Comparison of ENCODE assay signal across 22 cellular contexts in genomic region chr22:47193606-47194316, GRCh38.
DNase-seq lines count a peak whose midpoint lies in the region; ATAC-seq and TF ChIP-seq lines count a peak whose summit lies in the region.
"Had no signal": no experiment of that assay in that cellular context is flagged by ENCODE, and none has a peak within 500 bp of the region (broad histone marks: within the 10 kb centered on the region; RNA-seq: fewer than 3 reads in every experiment).

No MANE protein-coding gene starts in this region.

- no peak overlapping the region for H3K9ac ChIP-seq in OCI-LY1 (ENCODE audit: low read length)

- H3K9me3 Mint-ChIP-seq in activated CD4-positive, alpha-beta memory T cell treated with anti-CD3 and anti-CD28 coated beads, Interleukin-2, amount 10 ng/mL, durations not matched to agents 7 days and 5 days = no peaks in the 10 kb centered on the region
- H3K9me3 Mint-ChIP-seq in activated CD4-positive, alpha-beta memory T cell treated with anti-CD3 and anti-CD28 coated beads for 36 hours = no peaks in the 10 kb centered on the region
- H3K9me3 Mint-ChIP-seq in effector memory CD8-positive, alpha-beta T cell = no peaks in the 10 kb centered on the region
- H3K9me3 Mint-ChIP-seq: activated CD8-positive, alpha-beta T cell treated with anti-CD3 and anti-CD28 coated beads for 36 hours; activated naive CD4-positive, alpha-beta T cell treated with anti-CD3 and anti-CD28 coated beads for 36 hours; CD4-positive, CD25-positive, alpha-beta regulatory T cell had no signal

- H3K27ac Mint-ChIP-seq in activated CD4-positive, alpha-beta memory T cell treated with anti-CD3 and anti-CD28 coated beads, Interleukin-2, amount 10 ng/mL, durations not matched to agents 7 days and 5 days = no peak overlapping the region
- H3K27ac Mint-ChIP-seq in activated CD4-positive, alpha-beta memory T cell treated with anti-CD3 and anti-CD28 coated beads for 36 hours = no peak overlapping the region
- H3K27ac Mint-ChIP-seq in effector memory CD8-positive, alpha-beta T cell = no peak overlapping the region
- H3K27ac Mint-ChIP-seq: activated CD8-positive, alpha-beta T cell treated with anti-CD3 and anti-CD28 coated beads for 36 hours; activated naive CD4-positive, alpha-beta T cell treated with anti-CD3 and anti-CD28 coated beads for 36 hours; CD4-positive, CD25-positive, alpha-beta regulatory T cell; type B pancreatic cell had no signal

- intact Hi-C loops in activated CD4-positive, alpha-beta memory T cell treated with anti-CD3 and anti-CD28 coated beads for 36 hours (cut with micrococcal nuclease) = no loop called here
- intact Hi-C loops in testis (cut with DNase I; ENCODE audit: low total_unique reads) (no loop called here), left colon (cut with DNase I, micrococcal nuclease) (no loop called here)

- no peaks in the 10 kb centered on the region for H4K20me1 ChIP-seq in OCI-LY1 (ENCODE audit: insufficient read depth, low read length)

- no peaks in the 10 kb centered on the region for H3K9me2 ChIP-seq in OCI-LY1 (ENCODE audit: low read depth, low read length)

- POLR2A ChIA-PET in activated CD4-positive, alpha-beta memory T cell treated with anti-CD3 and anti-CD28 coated beads, Interleukin-2, amount 10 ng/mL, durations not matched to agents 7 days and 5 days (lab: Charles Lee) = no interaction called here
- POLR2A ChIA-PET in activated CD4-positive, alpha-beta memory T cell treated with anti-CD3 and anti-CD28 coated beads for 36 hours (lab: Charles Lee) = no interaction called here

- H3K9me3 ChIP-seq in OCI-LY1 (ENCODE audit: low read length) (no peaks in the 10 kb centered on the region), testis (no peaks in the 10 kb centered on the region)
- H3K9me3 ChIP-seq: adrenal gland, body of pancreas, neutrophil had no signal

- H3K4me2 ChIP-seq in OCI-LY1 (ENCODE audit: low read length) = peak overlapping the region; percentile 24; the same call in 1 of the 2 replicates

- peaks cover 13% of the 10 kb centered on the region; the same call in 1 of the 2 replicates for H3K27me3 ChIP-seq in OCI-LY1 (ENCODE audit: insufficient read depth, low read length)
- H3K27me3 ChIP-seq in testis = no peaks in the 10 kb centered on the region
- H3K27me3 ChIP-seq: body of pancreas, neutrophil had no signal

- H3K4me3 ChIP-seq in OCI-LY1 (ENCODE audit: low read depth, low read length, poor library complexity, severe bottlenecking) (no peak overlapping the region), testis (no peak overlapping the region)
- H3K4me3 ChIP-seq: adrenal gland, body of pancreas, SK-N-MC, skin epidermis had no signal

- no peaks in the 10 kb centered on the region for H3F3A ChIP-seq in OCI-LY1 (ENCODE audit: insufficient read depth, low read length)

- CTCF ChIA-PET in activated CD4-positive, alpha-beta memory T cell treated with anti-CD3 and anti-CD28 coated beads, Interleukin-2, amount 10 ng/mL, durations not matched to agents 7 days and 5 days (lab: Charles Lee) = no interaction called here
- CTCF ChIA-PET in activated CD4-positive, alpha-beta memory T cell treated with anti-CD3 and anti-CD28 coated beads for 36 hours (lab: Charles Lee) = no interaction called here

- no peaks in the 10 kb centered on the region for H3K36me3 Mint-ChIP-seq in activated CD4-positive, alpha-beta memory T cell treated with anti-CD3 and anti-CD28 coated beads, Interleukin-2, amount 10 ng/mL, durations not matched to agents 7 days and 5 days (ENCODE audit: low read depth)
- no peaks in the 10 kb centered on the region for H3K36me3 Mint-ChIP-seq in activated CD4-positive, alpha-beta memory T cell treated with anti-CD3 and anti-CD28 coated beads for 36 hours
- peaks cover 12% of the 10 kb centered on the region for H3K36me3 Mint-ChIP-seq in effector memory CD8-positive, alpha-beta T cell (ENCODE audit: insufficient read depth)
- H3K36me3 Mint-ChIP-seq: CD4-positive, CD25-positive, alpha-beta regulatory T cell had no signal

- H3K4me1 ChIP-seq in OCI-LY1 (ENCODE audit: insufficient read depth, low read length, severe bottlenecking) (peaks cover 8% of the 10 kb centered on the region), testis (peaks cover 4% of the 10 kb centered on the region)
- H3K4me1 ChIP-seq: adrenal gland, body of pancreas had no signal

- H3K27ac ChIP-seq in OCI-LY1 (ENCODE audit: low read depth, low read length, poor library complexity, severe bottlenecking) = no peak overlapping the region
- H3K27ac ChIP-seq in testis = no peak overlapping the region
- H3K27ac ChIP-seq: adrenal gland, body of pancreas, neutrophil, SK-N-MC, skin epidermis had no signal

- DNase-seq in activated CD4-positive, alpha-beta memory T cell treated with anti-CD3 and anti-CD28 coated beads, Interleukin-2, amount 10 ng/mL, durations not matched to agents 7 days and 5 days = peak; percentile 13
- no peak for DNase-seq in activated CD4-positive, alpha-beta memory T cell treated with anti-CD3 and anti-CD28 coated beads for 36 hours
- peak; percentile 81 for DNase-seq in mesenteric fat pad (ENCODE audit: low spot score)
- DNase-seq in testis = peak; percentile 12
- DNase-seq in effector memory CD8-positive, alpha-beta T cell = no peak
- no peak for DNase-seq in left colon
- DNase-seq in SIG-M5 (lab: John Stamatoyannopoulos, UW) = no peak
- DNase-seq: activated naive CD4-positive, alpha-beta T cell treated with anti-CD3 and anti-CD28 coated beads for 36 hours; CD4-positive, CD25-positive, alpha-beta regulatory T cell; effector CD8-positive, alpha-beta T cell; erythroblast; Kasumi-1; MV-4-11; NCI-H446 treated with DMSO at 0.1 percent for 48 hours had no signal

- H3K36me3 ChIP-seq in OCI-LY1 (ENCODE audit: insufficient read depth, low read length) = no peaks in the 10 kb centered on the region
- H3K36me3 ChIP-seq in testis (ENCODE audit: low read depth, missing control alignments) = no peaks in the 10 kb centered on the region
- H3K36me3 ChIP-seq: adrenal gland, neutrophil had no signal

- no peak for ATAC-seq in effector memory CD8-positive, alpha-beta T cell (replicated peaks)
- no peak for ATAC-seq in left colon
- ATAC-seq: body of pancreas had no signal

- TF ChIP-seq POLR2A in testis (IDR thresholded peaks at IDR 0.05) = no peak

- WGBS in testis, 2 donors = 74 to 81% methylated on average over 16 to 19 of the region's 19 CpGs

- H3K79me2 ChIP-seq in OCI-LY1 (ENCODE audit: insufficient read depth, low read length) = no peaks in the 10 kb centered on the region

- H3K27me3 Mint-ChIP-seq in activated CD4-positive, alpha-beta memory T cell treated with anti-CD3 and anti-CD28 coated beads, Interleukin-2, amount 10 ng/mL, durations not matched to agents 7 days and 5 days = no peaks in the 10 kb centered on the region
- H3K27me3 Mint-ChIP-seq in activated CD4-positive, alpha-beta memory T cell treated with anti-CD3 and anti-CD28 coated beads for 36 hours = no peaks in the 10 kb centered on the region
- no peaks in the 10 kb centered on the region for H3K27me3 Mint-ChIP-seq in effector memory CD8-positive, alpha-beta T cell
- H3K27me3 Mint-ChIP-seq: activated CD8-positive, alpha-beta T cell treated with anti-CD3 and anti-CD28 coated beads for 36 hours; CD4-positive, CD25-positive, alpha-beta regulatory T cell; type B pancreatic cell had no signal

- no peak overlapping the region for H2AFZ ChIP-seq in OCI-LY1 (ENCODE audit: low read length)

- H3K4me1 Mint-ChIP-seq in activated CD4-positive, alpha-beta memory T cell treated with anti-CD3 and anti-CD28 coated beads, Interleukin-2, amount 10 ng/mL, durations not matched to agents 7 days and 5 days = no peaks in the 10 kb centered on the region
- H3K4me1 Mint-ChIP-seq in activated CD4-positive, alpha-beta memory T cell treated with anti-CD3 and anti-CD28 coated beads for 36 hours (ENCODE audit: low read depth) = no peaks in the 10 kb centered on the region
- no peaks in the 10 kb centered on the region for H3K4me1 Mint-ChIP-seq in effector memory CD8-positive, alpha-beta T cell (ENCODE audit: low read depth in 2 of 2)
- H3K4me1 Mint-ChIP-seq: CD4-positive, CD25-positive, alpha-beta regulatory T cell had no signal

- no peak overlapping the region for H3K4me3 Mint-ChIP-seq in activated CD4-positive, alpha-beta memory T cell treated with anti-CD3 and anti-CD28 coated beads, Interleukin-2, amount 10 ng/mL, durations not matched to agents 7 days and 5 days
- no peak overlapping the region for H3K4me3 Mint-ChIP-seq in activated CD4-positive, alpha-beta memory T cell treated with anti-CD3 and anti-CD28 coated beads for 36 hours
- no peak overlapping the region for H3K4me3 Mint-ChIP-seq in effector memory CD8-positive, alpha-beta T cell
- H3K4me3 Mint-ChIP-seq: activated CD8-positive, alpha-beta T cell treated with anti-CD3 and anti-CD28 coated beads for 36 hours; activated naive CD4-positive, alpha-beta T cell treated with anti-CD3 and anti-CD28 coated beads for 36 hours; CD4-positive, CD25-positive, alpha-beta regulatory T cell; type B pancreatic cell had no signal

- TF ChIP-seq CTCF in OCI-LY1 (IDR thresholded peaks at IDR 0.05; ENCODE audit: low read length) (no peak), testis (IDR thresholded peaks at IDR 0.05) (no peak)

Comparison
In these comparisons a context has a peak if more than half of its experiments do, and no peak if none do; other contexts are left out.
1. DNase-seq: peak in activated CD4-positive, alpha-beta memory T cell treated with anti-CD3 and anti-CD28 coated beads, Interleukin-2, amount 10 ng/mL, durations not matched to agents 7 days and 5 days (single experiment), mesenteric fat pad (single experiment) and testis (single experiment); none in activated CD4-positive, alpha-beta memory T cell treated with anti-CD3 and anti-CD28 coated beads for 36 hours (single experiment), effector memory CD8-positive, alpha-beta T cell (0 of 3), left colon (0 of 2) and SIG-M5 (single experiment).